Comparison of ENCODE assay signal across 8 cellular contexts in the genomic region with DNA sequence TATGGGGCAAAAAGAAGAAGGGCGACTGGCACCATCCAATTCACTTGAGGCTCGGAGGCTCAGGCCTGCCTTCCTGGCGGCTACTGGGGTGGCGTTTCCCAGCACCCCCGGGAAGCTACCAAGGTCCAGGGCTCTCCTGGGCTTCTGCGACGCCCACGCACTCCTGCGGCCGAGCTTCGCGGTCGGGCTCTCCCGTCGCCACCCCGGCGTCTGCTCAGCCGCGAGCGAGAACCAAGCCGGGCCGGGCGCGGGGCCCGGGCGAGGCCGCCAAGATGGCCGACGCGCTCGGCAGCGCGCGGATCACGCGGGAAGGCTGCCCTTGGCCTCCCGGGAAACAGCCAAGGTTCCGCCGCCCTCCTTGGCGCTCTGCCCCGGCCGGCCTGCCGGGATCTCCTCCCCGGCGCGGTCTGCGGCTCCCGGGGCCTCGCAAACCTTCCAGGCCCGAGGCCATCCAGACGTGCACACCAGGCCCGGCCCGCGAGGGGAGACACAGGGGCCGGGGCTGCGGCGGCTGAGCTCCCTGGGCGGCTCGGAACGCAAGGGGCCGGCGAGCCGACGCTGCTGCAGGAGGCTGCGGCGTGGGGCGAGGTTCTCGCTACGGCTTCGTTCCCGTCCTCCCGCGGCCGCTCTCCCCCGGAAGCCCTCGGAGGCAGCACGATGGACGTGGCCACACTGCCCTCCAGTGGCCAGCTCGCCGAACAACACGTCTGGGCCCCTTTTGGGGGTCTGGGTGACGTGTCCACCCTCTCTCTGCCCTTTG. TPM values are rescaled to one million over a fixed set of nuclear protein-coding genes. Genes with fewer than 3 reads are reported as not detected.
DNase-seq lines count a peak whose midpoint lies in the region; FAIRE-seq and TF ChIP-seq lines count a peak whose summit lies in the region.

No MANE protein-coding gene starts in this region.

- no peaks in the 10 kb centered on the region for H3K9me3 ChIP-seq in Loucy (ENCODE audit: insufficient read depth, low read depth, low read length)

- FAIRE-seq in H54 (lab: Jason Lieb, UNC) = no peak
- FAIRE-seq in frontal cortex (lab: Jason Lieb, UNC) = no peak

- H3K27me3 ChIP-seq in Loucy (ENCODE audit: insufficient read depth, low read length, poor library complexity, severe bottlenecking) = no peaks in the 10 kb centered on the region

- peak; percentile 85 for TF ChIP-seq CTCF in Loucy (conservative IDR thresholded peaks at IDR 0.05; ENCODE audit: low read length)

- peak overlapping the region; percentile 79; the same call in 1 of the 2 replicates for H2AFZ ChIP-seq in Loucy (ENCODE audit: low read length)

- peak; percentile 93 for DNase-seq in ELR (ENCODE audit: low read depth)
- peak; percentile 76 for DNase-seq in H54 (ENCODE audit: insufficient read length, low spot score)
- peak; percentile 79 for DNase-seq in SIG-M5 treated with dmso at 0.1 percent for 504 hours (lab: John Stamatoyannopoulos, UW; ENCODE audit: unreplicated experiment)
- DNase-seq in activated naive CD4-positive, alpha-beta T cell treated with Interleukin-2 at 50 U/mL for 16 hours = peak; percentile 91
- peak; percentile 88 to 95 for DNase-seq in frontal cortex (ENCODE audit: low spot score in 2 of 2)
- peak in 52 of 56 donors; percentile 57 to 96 (median 86) for DNase-seq in nucleus accumbens (lab: John Stamatoyannopoulos, UW)
- peak; percentile 86 for DNase-seq in superior temporal gyrus (ENCODE audit: extremely low spot score)

- peaks cover 10% of the 10 kb centered on the region; the same call in 1 of the 2 replicates for H3K79me2 ChIP-seq in Loucy (ENCODE audit: insufficient read depth, low read length)

- no peaks in the 10 kb centered on the region for H3K9me2 ChIP-seq in Loucy (replicated peaks; ENCODE audit: low read depth, low read length)

- H3K36me3 ChIP-seq in Loucy (ENCODE audit: insufficient read depth, low read length) = no peaks in the 10 kb centered on the region

- H4K20me1 ChIP-seq in Loucy (ENCODE audit: insufficient read depth, low read length, poor library complexity, severe bottlenecking) = no peaks in the 10 kb centered on the region

- peaks cover 5% of the 10 kb centered on the region; the same call in 1 of the 2 replicates for H3F3A ChIP-seq in Loucy (ENCODE audit: low read depth)

- peak overlapping the region; percentile 71 for H3K9ac ChIP-seq in Loucy (ENCODE audit: low read depth, low read length, poor library complexity, severe bottlenecking)

- TF ChIP-seq POLR2A in H54 (IDR thresholded peaks at IDR 0.05; ENCODE audit: low read depth, low read length) = no peak

- peak overlapping the region; percentile 67 for H3K4me3 ChIP-seq in Loucy (ENCODE audit: low read length, poor library complexity, severe bottlenecking)

- H3K4me1 ChIP-seq in Loucy (ENCODE audit: insufficient read depth, low read length, poor library complexity, severe bottlenecking) = peaks cover 62% of the 10 kb centered on the region

- peak overlapping the region; percentile 81 for H3K4me2 ChIP-seq in Loucy (ENCODE audit: low read depth, low read length, poor library complexity, severe bottlenecking)

RNA-seq across cellular contexts. Expression of a gene that starts 23.5 kb away (rescaled TPM):
- 4.1 TPM for total RNA-seq in frontal cortex

Comparison
In these comparisons a context has a peak if more than half of its experiments do, and no peak if none do; other contexts are left out.
1. Peak in every context shown above with its lines: DNase-seq and H3K4me3 ChIP-seq.